ENCODE assay signal across 23 cellular contexts in genomic region chr1:41514381-41514780, GRCh38. TPM values are rescaled to one million over a fixed set of nuclear protein-coding genes. Genes with fewer than 3 reads are reported as not detected.
A peak's percentile ranks its signal among the peaks of the same experiment; 100 is the strongest.
DNase-seq lines count a peak whose midpoint lies in the region; ATAC-seq and TF ChIP-seq lines count a peak whose summit lies in the region.
"Had no signal": no experiment of that assay in that cellular context is flagged by ENCODE, and none has a peak within 500 bp of the region (broad histone marks: within the 10 kb centered on the region; RNA-seq: fewer than 3 reads in every experiment).

No MANE protein-coding gene starts in this region.

- peak overlapping the region; percentile 71 for H3K18ac ChIP-seq in neuronal stem cell (ENCODE audit: low read length)

- H3K9me3 Mint-ChIP-seq in Caco-2 (ENCODE audit: unreplicated experiment), result no peaks in the 10 kb centered on the region
- H3K9me3 Mint-ChIP-seq: activated naive CD8-positive, alpha-beta T cell treated with anti-CD3 and anti-CD28 coated beads, Interleukin-2, amount 10 ng/mL, durations not matched to agents 7 days and 5 days; CD4-positive, alpha-beta T cell; effector memory CD8-positive, alpha-beta T cell; nephron had no signal

- H2BK120ac ChIP-seq in neuronal stem cell (ENCODE audit: low read depth, low read length), result no peak overlapping the region

- POLR2A ChIA-PET in Caco-2 (lab: Charles Lee), result no interaction called here

- ATAC-seq in left colon, result peak; percentile 62
- ATAC-seq in gastrocnemius medialis, result no peak
- ATAC-seq: effector memory CD8-positive, alpha-beta T cell; gastroesophageal sphincter had no signal

- DNase-seq in Caco-2, result peak; percentile 48 to 76
- DNase-seq in Peyer's patch, result peak in 2 of 3 donors; percentile 87 to 88
- peak; percentile 70 to 83 for DNase-seq in left colon
- DNase-seq in neuronal stem cell (ENCODE audit: low spot score), result no peak
- DNase-seq in brain microvascular endothelial cell, result no peak
- no peak for DNase-seq in NCI-H1436 treated with DMSO at 0.1 percent for 48 hours (lab: John Stamatoyannopoulos, UW)
- no peak for DNase-seq in GDM1 (lab: John Stamatoyannopoulos, UW)
- DNase-seq in gastrocnemius medialis, result no peak
- DNase-seq: activated naive CD8-positive, alpha-beta T cell treated with anti-CD3 and anti-CD28 coated beads, Interleukin-2, amount 10 ng/mL, durations not matched to agents 7 days and 5 days; CD4-positive, alpha-beta T cell; DMS53; effector memory CD8-positive, alpha-beta T cell; KG1; MV-4-11; NCI-H1694 treated with DMSO at 0.1 percent for 48 hours; sigmoid colon; T-helper 2 cell had no signal

- H3K27me3 Mint-ChIP-seq in Caco-2 (ENCODE audit: insufficient read depth, unreplicated experiment), result no peaks in the 10 kb centered on the region
- H3K27me3 Mint-ChIP-seq: activated naive CD8-positive, alpha-beta T cell treated with anti-CD3 and anti-CD28 coated beads, Interleukin-2, amount 10 ng/mL, durations not matched to agents 7 days and 5 days; CD4-positive, alpha-beta T cell; effector memory CD8-positive, alpha-beta T cell had no signal

- H3K4me1 Mint-ChIP-seq in Caco-2 (ENCODE audit: low read depth, unreplicated experiment), result peaks cover 7% of the 10 kb centered on the region

- H3K4me3 Mint-ChIP-seq in Caco-2 (ENCODE audit: unreplicated experiment), result no peak overlapping the region
- H3K4me3 Mint-ChIP-seq: activated naive CD8-positive, alpha-beta T cell treated with anti-CD3 and anti-CD28 coated beads, Interleukin-2, amount 10 ng/mL, durations not matched to agents 7 days and 5 days; CD4-positive, alpha-beta T cell; effector memory CD8-positive, alpha-beta T cell; nephron had no signal

- CTCF ChIA-PET in Caco-2 (lab: Charles Lee), result interaction anchor here (0.8 kb wide), 1 partner anchor 64 kb away, joined by 3 read pairs; no protein-coding TSS in a partner anchor

- H3K36me3 ChIP-seq in Caco-2 (ENCODE audit: control insufficient read depth, insufficient read depth, low read length) (no peaks in the 10 kb centered on the region), Peyer's patch (no peaks in the 10 kb centered on the region), neuronal stem cell (replicated peaks in 1 of 2; ENCODE audit: control insufficient read depth in 2 of 2, insufficient read depth in 2 of 2, low read length in 2 of 2) (no peaks in the 10 kb centered on the region), brain microvascular endothelial cell (replicated peaks) (peaks cover 3% of the 10 kb centered on the region), gastrocnemius medialis (no peaks in the 10 kb centered on the region)
- H3K36me3 ChIP-seq: sigmoid colon had no signal

- H2BK12ac ChIP-seq in neuronal stem cell (ENCODE audit: low read length), result no peak overlapping the region

- H3K27ac ChIP-seq in Peyer's patch, result peak overlapping the region in 3 of 4 donors; percentile 41 to 92 (median 67)
- no peak overlapping the region for H3K27ac ChIP-seq in neuronal stem cell (replicated peaks; ENCODE audit: low read length)
- no peak overlapping the region for H3K27ac ChIP-seq in brain microvascular endothelial cell
- no peak overlapping the region for H3K27ac ChIP-seq in gastrocnemius medialis
- H3K27ac ChIP-seq: esophagus muscularis mucosa, sigmoid colon, suprapubic skin had no signal

- no peak overlapping the region for H4K8ac ChIP-seq in neuronal stem cell (ENCODE audit: low read depth, low read length)

- H3K4me1 ChIP-seq in Caco-2 (peaks cover 32% of the 10 kb centered on the region), Peyer's patch (peaks cover 6 to 20% (median 9%) of the 10 kb centered on the region in 4 donors), neuronal stem cell (ENCODE audit: control insufficient read depth in 2 of 2, insufficient read depth in 1 of 2, low read depth in 1 of 2, low read length in 2 of 2) (peaks cover 8 to 11% of the 10 kb centered on the region in 2 donors), gastrocnemius medialis (peaks cover 17 to 24% of the 10 kb centered on the region in 2 donors)

- no peak overlapping the region for H3K27ac Mint-ChIP-seq in Caco-2 (ENCODE audit: unreplicated experiment)
- H3K27ac Mint-ChIP-seq: activated naive CD8-positive, alpha-beta T cell treated with anti-CD3 and anti-CD28 coated beads, Interleukin-2, amount 10 ng/mL, durations not matched to agents 7 days and 5 days; CD4-positive, alpha-beta T cell; effector memory CD8-positive, alpha-beta T cell had no signal

- H2AK5ac ChIP-seq in neuronal stem cell (ENCODE audit: low read depth, low read length), result peak overlapping the region; percentile 40

- no TSS peak for BruUV-seq in Caco-2 (replicated peaks; lab: Mats Ljungman, UMichigan)

- H2AFZ ChIP-seq in neuronal stem cell (ENCODE audit: low read length), result no peak overlapping the region

- no peak overlapping the region for H3K4ac ChIP-seq in neuronal stem cell (ENCODE audit: low read length)

- H3K27me3 ChIP-seq in Caco-2 (replicated peaks; ENCODE audit: control insufficient read depth, insufficient read depth, low read length), result no peaks in the 10 kb centered on the region
- H3K27me3 ChIP-seq in Peyer's patch, result no peaks in the 10 kb centered on the region
- H3K27me3 ChIP-seq in neuronal stem cell (ENCODE audit: control insufficient read depth in 3 of 3, insufficient read depth in 3 of 3, low read depth in 1 of 3, low read length in 3 of 3), result no peaks in the 10 kb centered on the region
- H3K27me3 ChIP-seq in brain microvascular endothelial cell (replicated peaks), result no peaks in the 10 kb centered on the region
- no peaks in the 10 kb centered on the region for H3K27me3 ChIP-seq in gastrocnemius medialis
- H3K27me3 ChIP-seq: esophagus muscularis mucosa, gastroesophageal sphincter, sigmoid colon, suprapubic skin had no signal

- H3K79me1 ChIP-seq in neuronal stem cell (ENCODE audit: low read depth, low read length), result no peaks in the 10 kb centered on the region

- no peak overlapping the region for H3K9ac ChIP-seq in neuronal stem cell (ENCODE audit: low read depth, low read length, poor library complexity)

- H3K9me3 ChIP-seq in Caco-2, result no peaks in the 10 kb centered on the region
- no peaks in the 10 kb centered on the region for H3K9me3 ChIP-seq in Peyer's patch
- H3K9me3 ChIP-seq in neuronal stem cell (replicated peaks in 1 of 2; ENCODE audit: control insufficient read depth in 2 of 2, insufficient read depth in 1 of 2, low read depth in 1 of 2, low read length in 2 of 2), result no peaks in the 10 kb centered on the region
- H3K9me3 ChIP-seq in gastrocnemius medialis, result no peaks in the 10 kb centered on the region
- H3K9me3 ChIP-seq: esophagus muscularis mucosa, gastroesophageal sphincter, sigmoid colon, suprapubic skin had no signal

- in situ Hi-C loops in brain microvascular endothelial cell (cut with HindIII; ENCODE audit: low pct_ligation_motif_present, low sequenced_read_pairs), result no loop called here
- in situ Hi-C loops in gastrocnemius medialis (cut with MboI; ENCODE audit: low sequenced_read_pairs in 4 of 4), result no loop called here

- TF ChIP-seq CTCF in Caco-2 (IDR thresholded peaks at IDR 0.05; ENCODE audit: insufficient read depth in 1 of 2, low read depth in 1 of 2, low read length in 1 of 2, severe bottlenecking in 1 of 2, unreplicated experiment in 1 of 2) (no peak), Peyer's patch (IDR thresholded peaks at IDR 0.05) (no peak), brain microvascular endothelial cell (IDR thresholded peaks at IDR 0.05; ENCODE audit: low read depth, low read length, missing control alignments) (no peak), gastrocnemius medialis (IDR thresholded peaks at IDR 0.05 in 4 of 5, conservative IDR thresholded peaks at IDR 0.05 in 1 of 5) (no peak)

- no peak for TF ChIP-seq POLR2A in Peyer's patch (IDR thresholded peaks at IDR 0.05)
- no peak for TF ChIP-seq POLR2A in gastrocnemius medialis (IDR thresholded peaks at IDR 0.05)

- H3K4me3 ChIP-seq in Caco-2 (ENCODE audit: low read depth, low read length) (no peak overlapping the region), Peyer's patch (no peak overlapping the region), neuronal stem cell (ENCODE audit: low read length in 2 of 2) (no peak overlapping the region), brain microvascular endothelial cell (ENCODE audit: low read depth, low read length) (no peak overlapping the region), gastrocnemius medialis (no peak overlapping the region)
- H3K4me3 ChIP-seq: esophagus muscularis mucosa, gastroesophageal sphincter, sigmoid colon, suprapubic skin had no signal

- H3K14ac ChIP-seq in neuronal stem cell (ENCODE audit: low read length), result peak overlapping the region; percentile 66

- no peak overlapping the region for H3K4me2 ChIP-seq in neuronal stem cell (ENCODE audit: insufficient read depth, low read length, poor library complexity, severe bottlenecking)

- no peak overlapping the region for H2BK5ac ChIP-seq in neuronal stem cell (ENCODE audit: low read length)

- peak overlapping the region; percentile 91 for H2BK15ac ChIP-seq in neuronal stem cell (ENCODE audit: low read length)

- no CpG with 5 or more reads among the region's 8 CpGs for WGBS in neuronal stem cell (ENCODE audit: extremely low coverage in 2 of 2, insufficient read length in 2 of 2, insufficient replicate concordance in 1 of 2), 2 donors

- no peaks in the 10 kb centered on the region for H3K36me3 Mint-ChIP-seq in Caco-2 (ENCODE audit: insufficient read depth, unreplicated experiment)

- H3K23ac ChIP-seq in neuronal stem cell (ENCODE audit: low read depth, low read length, poor library complexity), result no peak overlapping the region

- H4K91ac ChIP-seq in neuronal stem cell (ENCODE audit: low read depth, low read length, poor library complexity), result no peak overlapping the region

- intact Hi-C loops in Caco-2 (cut with micrococcal nuclease; ENCODE audit: unreplicated experiment), result loop anchor here (10.0 kb wide), 1 partner anchor 250 kb away; no protein-coding TSS in a partner anchor
- intact Hi-C loops in left colon (cut with DNase I, micrococcal nuclease), result no loop called here
- intact Hi-C loops in gastrocnemius medialis (cut with DNase I; ENCODE audit: low total_unique reads), result loop anchor here (10.0 kb wide), 1 partner anchor 520 kb away; no protein-coding TSS in a partner anchor

RNA-seq across cellular contexts. Expression of gene EDN2, which starts 29.9 kb away (rescaled TPM):
- total RNA-seq in Caco-2 (2022) (not detected in 2 replicates), Peyer's patch (10 to 100 TPM in 3 of 4 donors, not detected in 1; 43.2 to 75.0 (median 49.1) TPM), left colon (10 to 100 TPM in 1 of 2 donors, 1 to 10 TPM in 1; 4.8 to 19.3 TPM), gastrocnemius medialis (not detected)
- polyA plus RNA-seq in neuronal stem cell (2013, experiment 1 of 2), result 0.04 TPM
- not detected for polyA plus RNA-seq in neuronal stem cell (2013, experiment 2 of 2)
- total RNA-seq: activated naive CD8-positive, alpha-beta T cell treated with anti-CD3 and anti-CD28 coated beads, Interleukin-2, amount 10 ng/mL, durations not matched to agents 7 days and 5 days; CD4-positive, alpha-beta T cell; HT1080; mesenteric fat pad had no signal

Comparison
In these comparisons a context has a peak if more than half of its experiments do, and no peak if none do; other contexts are left out.
1. DNase-seq: peak in Caco-2 (2 of 2), Peyer's patch (2 of 3) and left colon (2 of 2); none in neuronal stem cell (single experiment), brain microvascular endothelial cell (single experiment), NCI-H1436 treated with DMSO at 0.1 percent for 48 hours (single experiment), GDM1 (single experiment) and gastrocnemius medialis (0 of 2).
2. H3K27ac ChIP-seq: peak in Peyer's patch (3 of 4); none in neuronal stem cell (single experiment), brain microvascular endothelial cell (single experiment) and gastrocnemius medialis (0 of 4).
3. intact Hi-C loops: an anchor here in Caco-2 (10.0 kb wide) and gastrocnemius medialis (10.0 kb wide); none called in left colon.